In genomic region chr10:69375307-69376151, GRCh38 we compare ENCODE assay signal across 9 cellular contexts. TPM values are rescaled to one million over a fixed set of nuclear protein-coding genes. Genes with fewer than 3 reads are reported as not detected.
DNase-seq lines count a peak whose midpoint lies in the region; ATAC-seq and TF ChIP-seq lines count a peak whose summit lies in the region.
"Had no signal": no experiment of that assay in that cellular context is flagged by ENCODE, and none has a peak within 500 bp of the region (broad histone marks: within the 10 kb centered on the region; RNA-seq: fewer than 3 reads in every experiment).

No MANE protein-coding gene starts in this region.

- no peaks in the 10 kb centered on the region for H3K27me3 ChIP-seq in fibroblast of lung (ENCODE audit: control insufficient read depth, insufficient read depth, low read length)
- no peaks in the 10 kb centered on the region for H3K27me3 ChIP-seq in naive thymus-derived CD4-positive, alpha-beta T cell (ENCODE audit: control insufficient read depth in 2 of 2, insufficient read depth in 2 of 2, low read length in 2 of 2)
- H3K27me3 ChIP-seq in osteoblast (ENCODE audit: insufficient read depth, low read length), result no peaks in the 10 kb centered on the region

- peak overlapping the region; percentile 79 for H3K27ac ChIP-seq in C4-2B
- H3K27ac ChIP-seq in fibroblast of lung (ENCODE audit: insufficient read depth, low read length), result peak overlapping the region; percentile 16
- H3K27ac ChIP-seq in naive thymus-derived CD4-positive, alpha-beta T cell (ENCODE audit: low read depth, low read length), result peak overlapping the region; percentile 31
- no peak overlapping the region for H3K27ac ChIP-seq in osteoblast (ENCODE audit: low read depth, low read length)

- H3K4me3 ChIP-seq in fibroblast of lung (replicated peaks in 1 of 4; ENCODE audit: control extremely low read depth in 1 of 4, insufficient read depth in 1 of 4, low read depth in 3 of 4, low read length in 4 of 4), result peak overlapping the region in 1 of 4 experiments; percentile 2
- no peak overlapping the region for H3K4me3 ChIP-seq in naive thymus-derived CD4-positive, alpha-beta T cell (ENCODE audit: low read length)
- no peak overlapping the region for H3K4me3 ChIP-seq in osteoblast (ENCODE audit: insufficient read depth, low read length)

- peaks cover 16 to 67% (median 29%) of the 10 kb centered on the region in 5 donors for H3K36me3 Mint-ChIP-seq in naive thymus-derived CD4-positive, alpha-beta T cell

- H4K20me1 ChIP-seq in fibroblast of lung (ENCODE audit: control insufficient read depth, extremely low read depth, insufficient read depth, low read length), result no peaks in the 10 kb centered on the region
- H4K20me1 ChIP-seq in osteoblast (ENCODE audit: insufficient read depth, low read length), result peaks cover 3% of the 10 kb centered on the region

- H3K36me3 ChIP-seq in fibroblast of lung (ENCODE audit: control insufficient read depth, insufficient read depth, low read length) (peaks cover 18% of the 10 kb centered on the region), osteoblast (ENCODE audit: insufficient read depth, low read length) (peaks cover 39% of the 10 kb centered on the region)
- H3K36me3 ChIP-seq in naive thymus-derived CD4-positive, alpha-beta T cell (ENCODE audit: control insufficient read depth in 2 of 3, insufficient read depth in 3 of 3, low read length in 3 of 3), result peaks cover 7 to 79% (median 13%) of the 10 kb centered on the region in 3 experiments

- H3K79me2 ChIP-seq in fibroblast of lung (ENCODE audit: control insufficient read depth, insufficient read depth, low read length), result no peaks in the 10 kb centered on the region
- H3K79me2 ChIP-seq in osteoblast (ENCODE audit: insufficient read depth, low read length), result peaks cover 71% of the 10 kb centered on the region

- CTCF ChIA-PET in naive thymus-derived CD4-positive, alpha-beta T cell (lab: Charles Lee), result no interaction called here

- no peaks in the 10 kb centered on the region for H3K27me3 Mint-ChIP-seq in naive thymus-derived CD4-positive, alpha-beta T cell
- H3K27me3 Mint-ChIP-seq: activated B cell treated with CpG ODN at 0.5 μM for 24 hours had no signal

- H2AFZ ChIP-seq in fibroblast of lung (ENCODE audit: low read length), result no peak overlapping the region
- H2AFZ ChIP-seq in osteoblast (ENCODE audit: low read length), result no peak overlapping the region

- H3K4me2 ChIP-seq in fibroblast of lung (ENCODE audit: extremely low read depth, insufficient read depth, low read length) (peak overlapping the region; percentile 62), osteoblast (ENCODE audit: insufficient read depth, low read length) (no peak overlapping the region)

- peaks cover 13 to 32% (median 24%) of the 10 kb centered on the region in 7 donors for H3K4me1 Mint-ChIP-seq in naive thymus-derived CD4-positive, alpha-beta T cell

- POLR2A ChIA-PET in naive thymus-derived CD4-positive, alpha-beta T cell (lab: Charles Lee), result interaction anchor here (0.9 to 1.1 kb wide), 2 partner anchors 31 to 57 kb away, joined by 4 read pairs; no protein-coding TSS in a partner anchor

- DNase-seq in NCI-H69 (lab: John Stamatoyannopoulos, UW) (peak; percentile 55), fibroblast of lung (ENCODE audit: low read depth in 2 of 2) (peak; percentile 29 to 52), osteoblast (ENCODE audit: insufficient read length, low spot score, missing footprints) (no peak)
- no peak for DNase-seq in naive thymus-derived CD4-positive, alpha-beta T cell
- DNase-seq: activated B cell treated with CpG ODN at 0.5 μM for 24 hours had no signal

- intact Hi-C loops in naive thymus-derived CD4-positive, alpha-beta T cell (cut with micrococcal nuclease), result no loop called here

- H3K4me1 ChIP-seq in fibroblast of lung (ENCODE audit: control insufficient read depth, extremely low read depth, insufficient read depth, low read length), result peaks cover 5% of the 10 kb centered on the region
- no peaks in the 10 kb centered on the region for H3K4me1 ChIP-seq in naive thymus-derived CD4-positive, alpha-beta T cell (ENCODE audit: control insufficient read depth in 2 of 2, insufficient read depth in 2 of 2, low read length in 2 of 2)
- peaks cover 5% of the 10 kb centered on the region for H3K4me1 ChIP-seq in osteoblast (ENCODE audit: insufficient read depth, low read length)

- peak overlapping the region in 1 of 10 donors; percentile 38 for H3K4me3 Mint-ChIP-seq in naive thymus-derived CD4-positive, alpha-beta T cell
- H3K4me3 Mint-ChIP-seq: activated B cell treated with CpG ODN at 0.5 μM for 24 hours had no signal

- H3K27ac Mint-ChIP-seq in naive thymus-derived CD4-positive, alpha-beta T cell, result peak overlapping the region; percentile 46 to 90 (median 76)
- H3K27ac Mint-ChIP-seq: activated B cell treated with CpG ODN at 0.5 μM for 24 hours had no signal

- H3K9me3 ChIP-seq in fibroblast of lung (ENCODE audit: control insufficient read depth, insufficient read depth, low read depth, low read length) (no peaks in the 10 kb centered on the region), osteoblast (ENCODE audit: low read depth, low read length) (no peaks in the 10 kb centered on the region)
- no peaks in the 10 kb centered on the region for H3K9me3 ChIP-seq in naive thymus-derived CD4-positive, alpha-beta T cell (ENCODE audit: control insufficient read depth in 2 of 3, low read length in 3 of 3)

- H3K9ac ChIP-seq in fibroblast of lung (ENCODE audit: insufficient read depth, low read length), result no peak overlapping the region

- TF ChIP-seq CTCF in C4-2B (conservative IDR thresholded peaks at IDR 0.05) (no peak), fibroblast of lung (conservative IDR thresholded peaks at IDR 0.05 in 1 of 2, IDR thresholded peaks at IDR 0.05 in 1 of 2; ENCODE audit: low read depth in 1 of 2, low read length in 2 of 2) (no peak), osteoblast (IDR thresholded peaks at IDR 0.05; ENCODE audit: extremely low read depth, low read depth, low read length) (no peak)

- ATAC-seq in naive thymus-derived CD4-positive, alpha-beta T cell, result no peak
- ATAC-seq in HG03565 (IDR thresholded peaks at IDR 0.05; ENCODE audit: unreplicated experiment) (no peak), HG03571 (IDR thresholded peaks at IDR 0.05; ENCODE audit: unreplicated experiment) (no peak), HG02885 (IDR thresholded peaks at IDR 0.05; ENCODE audit: poor library complexity, unreplicated experiment) (no peak)

- H3K9me3 Mint-ChIP-seq in naive thymus-derived CD4-positive, alpha-beta T cell, result no peaks in the 10 kb centered on the region
- H3K9me3 Mint-ChIP-seq: activated B cell treated with CpG ODN at 0.5 μM for 24 hours had no signal

RNA-seq across cellular contexts. Expression of gene TACR2, which starts 41.2 kb away (rescaled TPM):
- 0.17 and 0.26 TPM in 2 replicates for total RNA-seq in fibroblast of lung
- polyA plus RNA-seq in fibroblast of lung, result 0.10 and 0.15 TPM in 2 replicates
- 0.20 and 0.26 TPM in 2 replicates for polyA plus RNA-seq in fibroblast of lung (2012)
- not detected in 2 replicates for polyA minus RNA-seq in fibroblast of lung (ENCODE audit: low replicate concordance)
- under 1 TPM in 1 of 5 experiments, not detected in 4; 0.44 TPM for total RNA-seq in naive thymus-derived CD4-positive, alpha-beta T cell
- polyA plus RNA-seq in naive thymus-derived CD4-positive, alpha-beta T cell, result under 1 TPM in 1 of 2 donors, not detected in 1; 0.47 TPM
- 0.29 and 0.36 TPM in 2 replicates for total RNA-seq in osteoblast
- total RNA-seq: activated B cell treated with CpG ODN at 0.5 μM for 24 hours had no signal

Comparison
In these comparisons a context has a peak if more than half of its experiments do, and no peak if none do; other contexts are left out.
1. DNase-seq: peak in NCI-H69 (single experiment) and fibroblast of lung (2 of 2); none in naive thymus-derived CD4-positive, alpha-beta T cell (0 of 9) and osteoblast (single experiment).